In the genomic region with DNA sequence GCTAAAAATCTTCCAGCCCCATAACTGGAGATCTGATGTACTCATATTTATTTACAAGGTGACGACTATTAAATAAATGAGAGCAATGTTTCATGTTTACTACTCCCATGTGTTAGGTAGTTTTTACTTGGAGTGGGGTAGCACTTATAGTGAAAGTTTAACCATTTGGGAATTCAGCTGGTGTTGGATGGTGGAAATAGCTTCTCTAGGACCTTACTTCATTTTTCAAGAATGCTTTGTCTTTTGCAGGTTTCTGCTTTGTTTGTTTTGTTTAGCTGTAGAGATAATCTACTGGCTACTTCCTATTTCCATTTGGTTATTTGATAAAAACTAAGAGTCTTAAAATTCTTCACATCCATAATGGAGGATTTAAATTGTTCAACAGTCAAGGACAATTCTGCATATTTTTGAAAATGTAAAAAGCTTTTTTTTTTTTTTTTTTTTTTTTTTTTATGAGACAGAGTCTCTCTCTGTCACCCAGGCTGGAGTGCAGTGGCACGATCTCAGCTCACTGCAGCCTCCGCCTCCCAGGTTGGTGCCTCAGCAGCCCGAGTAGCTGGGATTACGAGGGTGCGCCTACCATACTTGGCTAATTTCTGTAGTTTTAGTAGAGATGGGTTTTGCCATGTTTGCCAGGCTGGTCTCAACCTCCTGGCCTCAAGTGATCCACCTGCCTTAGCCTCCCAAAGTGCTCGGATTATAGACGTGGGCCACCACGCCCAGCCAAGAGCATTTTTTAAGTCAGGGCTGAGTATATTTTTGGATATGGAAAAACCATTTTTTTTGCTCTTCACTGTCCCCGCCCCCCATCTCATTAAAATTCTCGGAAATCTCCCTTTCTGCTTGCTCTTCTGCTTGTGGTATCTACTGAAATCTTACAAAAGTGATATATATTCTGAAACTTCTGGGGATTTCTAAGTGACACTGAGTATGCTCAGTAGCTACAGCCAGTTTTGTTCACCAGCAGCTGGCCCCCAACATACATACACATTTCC, we compare ENCODE assay signal across 1 cellular context.
TF ChIP-seq lines count a peak whose summit lies in the region.

No MANE protein-coding gene starts in this region.

TF ChIP-seq in HEK293, 187 proteins besides CTCF, POLR2A, EP300 and RAD21 (continued from another document):
- TF ChIP-seq, protein P1, sequence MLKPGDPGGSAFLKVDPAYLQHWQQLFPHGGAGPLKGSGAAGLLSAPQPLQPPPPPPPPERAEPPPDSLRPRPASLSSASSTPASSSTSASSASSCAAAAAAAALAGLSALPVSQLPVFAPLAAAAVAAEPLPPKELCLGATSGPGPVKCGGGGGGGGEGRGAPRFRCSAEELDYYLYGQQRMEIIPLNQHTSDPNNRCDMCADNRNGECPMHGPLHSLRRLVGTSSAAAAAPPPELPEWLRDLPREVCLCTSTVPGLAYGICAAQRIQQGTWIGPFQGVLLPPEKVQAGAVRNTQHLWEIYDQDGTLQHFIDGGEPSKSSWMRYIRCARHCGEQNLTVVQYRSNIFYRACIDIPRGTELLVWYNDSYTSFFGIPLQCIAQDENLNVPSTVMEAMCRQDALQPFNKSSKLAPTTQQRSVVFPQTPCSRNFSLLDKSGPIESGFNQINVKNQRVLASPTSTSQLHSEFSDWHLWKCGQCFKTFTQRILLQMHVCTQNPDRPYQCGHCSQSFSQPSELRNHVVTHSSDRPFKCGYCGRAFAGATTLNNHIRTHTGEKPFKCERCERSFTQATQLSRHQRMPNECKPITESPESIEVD (tag by site-specific recombination; IDR thresholded peaks at IDR 0.05) = peak; percentile 66
- TF ChIP-seq ZNF624 (tag by site-specific recombination; IDR thresholded peaks at IDR 0.05) (no peak), ZNF629 (tag by site-specific recombination; IDR thresholded peaks at IDR 0.05) (no peak), OSR2 (tag by site-specific recombination; IDR thresholded peaks at IDR 0.05) (peak; percentile 51; the same call in 1 of the 2 replicates), ZNF391 (tag by site-specific recombination; IDR thresholded peaks at IDR 0.05; ENCODE audit: borderline replicate concordance, low read depth) (no peak), ZNF341 (tag by site-specific recombination; IDR thresholded peaks at IDR 0.05; ENCODE audit: low read depth) (no peak), YY2 (tag by site-specific recombination; IDR thresholded peaks at IDR 0.05) (no peak), ZBTB17 (tag by site-specific recombination; IDR thresholded peaks at IDR 0.05) (peak; percentile 55), ZNF221 (tag by site-specific recombination; IDR thresholded peaks at IDR 0.05; ENCODE audit: borderline replicate concordance) (no peak), RBAK (tag by site-specific recombination; IDR thresholded peaks at IDR 0.05) (no peak), OVOL3 (tag by site-specific recombination; IDR thresholded peaks at IDR 0.05) (no peak), GLIS1 (tag by site-specific recombination; IDR thresholded peaks at IDR 0.05) (peak; percentile 34), ZNF366 (tag by site-specific recombination; conservative IDR thresholded peaks at IDR 0.05) (0 out of 2 replicates have a peak, but pooled peaks have one; percentile 13), ZBTB8A (tag by site-specific recombination; IDR thresholded peaks at IDR 0.05) (no peak), ZNF510 (tag by site-specific recombination; IDR thresholded peaks at IDR 0.05; ENCODE audit: insufficient replicate concordance) (no peak), ZBTB7A (tag by site-specific recombination; IDR thresholded peaks at IDR 0.05; ENCODE audit: low read depth) (no peak), ZNF544 (tag by site-specific recombination; IDR thresholded peaks at IDR 0.05) (no peak), ZNF747 (tag by site-specific recombination; IDR thresholded peaks at IDR 0.05) (no peak)
- TF ChIP-seq, protein P2, sequence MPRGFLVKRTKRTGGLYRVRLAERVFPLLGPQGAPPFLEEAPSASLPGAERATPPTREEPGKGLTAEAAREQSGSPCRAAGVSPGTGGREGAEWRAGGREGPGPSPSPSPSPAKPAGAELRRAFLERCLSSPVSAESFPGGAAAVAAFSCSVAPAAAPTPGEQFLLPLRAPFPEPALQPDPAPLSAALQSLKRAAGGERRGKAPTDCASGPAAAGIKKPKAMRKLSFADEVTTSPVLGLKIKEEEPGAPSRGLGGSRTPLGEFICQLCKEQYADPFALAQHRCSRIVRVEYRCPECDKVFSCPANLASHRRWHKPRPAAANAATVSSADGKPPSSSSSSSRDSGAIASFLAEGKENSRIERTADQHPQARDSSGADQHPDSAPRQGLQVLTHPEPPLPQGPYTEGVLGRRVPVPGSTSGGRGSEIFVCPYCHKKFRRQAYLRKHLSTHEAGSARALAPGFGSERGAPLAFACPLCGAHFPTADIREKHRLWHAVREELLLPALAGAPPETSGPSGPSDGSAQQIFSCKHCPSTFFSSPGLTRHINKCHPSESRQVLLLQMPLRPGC (tag by site-specific recombination; IDR thresholded peaks at IDR 0.05) = no peak
- TF ChIP-seq, protein P3, sequence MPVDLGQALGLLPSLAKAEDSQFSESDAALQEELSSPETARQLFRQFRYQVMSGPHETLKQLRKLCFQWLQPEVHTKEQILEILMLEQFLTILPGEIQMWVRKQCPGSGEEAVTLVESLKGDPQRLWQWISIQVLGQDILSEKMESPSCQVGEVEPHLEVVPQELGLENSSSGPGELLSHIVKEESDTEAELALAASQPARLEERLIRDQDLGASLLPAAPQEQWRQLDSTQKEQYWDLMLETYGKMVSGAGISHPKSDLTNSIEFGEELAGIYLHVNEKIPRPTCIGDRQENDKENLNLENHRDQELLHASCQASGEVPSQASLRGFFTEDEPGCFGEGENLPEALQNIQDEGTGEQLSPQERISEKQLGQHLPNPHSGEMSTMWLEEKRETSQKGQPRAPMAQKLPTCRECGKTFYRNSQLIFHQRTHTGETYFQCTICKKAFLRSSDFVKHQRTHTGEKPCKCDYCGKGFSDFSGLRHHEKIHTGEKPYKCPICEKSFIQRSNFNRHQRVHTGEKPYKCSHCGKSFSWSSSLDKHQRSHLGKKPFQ (tag by site-specific recombination; IDR thresholded peaks at IDR 0.05) = no peak
- TF ChIP-seq, protein P4, sequence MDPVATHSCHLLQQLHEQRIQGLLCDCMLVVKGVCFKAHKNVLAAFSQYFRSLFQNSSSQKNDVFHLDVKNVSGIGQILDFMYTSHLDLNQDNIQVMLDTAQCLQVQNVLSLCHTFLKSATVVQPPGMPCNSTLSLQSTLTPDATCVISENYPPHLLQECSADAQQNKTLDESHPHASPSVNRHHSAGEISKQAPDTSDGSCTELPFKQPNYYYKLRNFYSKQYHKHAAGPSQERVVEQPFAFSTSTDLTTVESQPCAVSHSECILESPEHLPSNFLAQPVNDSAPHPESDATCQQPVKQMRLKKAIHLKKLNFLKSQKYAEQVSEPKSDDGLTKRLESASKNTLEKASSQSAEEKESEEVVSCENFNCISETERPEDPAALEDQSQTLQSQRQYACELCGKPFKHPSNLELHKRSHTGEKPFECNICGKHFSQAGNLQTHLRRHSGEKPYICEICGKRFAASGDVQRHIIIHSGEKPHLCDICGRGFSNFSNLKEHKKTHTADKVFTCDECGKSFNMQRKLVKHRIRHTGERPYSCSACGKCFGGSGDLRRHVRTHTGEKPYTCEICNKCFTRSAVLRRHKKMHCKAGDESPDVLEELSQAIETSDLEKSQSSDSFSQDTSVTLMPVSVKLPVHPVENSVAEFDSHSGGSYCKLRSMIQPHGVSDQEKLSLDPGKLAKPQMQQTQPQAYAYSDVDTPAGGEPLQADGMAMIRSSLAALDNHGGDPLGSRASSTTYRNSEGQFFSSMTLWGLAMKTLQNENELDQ (tag by site-specific recombination; IDR thresholded peaks at IDR 0.05; ENCODE audit: low read depth) = no peak
- TF ChIP-seq, protein P5, sequence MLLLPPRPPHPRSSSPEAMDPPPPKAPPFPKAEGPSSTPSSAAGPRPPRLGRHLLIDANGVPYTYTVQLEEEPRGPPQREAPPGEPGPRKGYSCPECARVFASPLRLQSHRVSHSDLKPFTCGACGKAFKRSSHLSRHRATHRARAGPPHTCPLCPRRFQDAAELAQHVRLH (tag by site-specific recombination; IDR thresholded peaks at IDR 0.05) = no peak
- TF ChIP-seq, protein P6, sequence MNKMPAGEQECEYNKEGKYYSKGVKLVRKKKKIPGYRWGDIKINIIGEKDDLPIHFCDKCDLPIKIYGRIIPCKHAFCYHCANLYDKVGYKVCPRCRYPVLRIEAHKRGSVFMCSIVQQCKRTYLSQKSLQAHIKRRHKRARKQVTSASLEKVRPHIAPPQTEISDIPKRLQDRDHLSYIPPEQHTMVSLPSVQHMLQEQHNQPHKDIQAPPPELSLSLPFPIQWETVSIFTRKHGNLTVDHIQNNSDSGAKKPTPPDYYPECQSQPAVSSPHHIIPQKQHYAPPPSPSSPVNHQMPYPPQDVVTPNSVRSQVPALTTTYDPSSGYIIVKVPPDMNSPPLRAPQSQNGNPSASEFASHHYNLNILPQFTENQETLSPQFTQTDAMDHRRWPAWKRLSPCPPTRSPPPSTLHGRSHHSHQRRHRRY (tag by site-specific recombination; IDR thresholded peaks at IDR 0.05) = no peak
- TF ChIP-seq, protein P7, sequence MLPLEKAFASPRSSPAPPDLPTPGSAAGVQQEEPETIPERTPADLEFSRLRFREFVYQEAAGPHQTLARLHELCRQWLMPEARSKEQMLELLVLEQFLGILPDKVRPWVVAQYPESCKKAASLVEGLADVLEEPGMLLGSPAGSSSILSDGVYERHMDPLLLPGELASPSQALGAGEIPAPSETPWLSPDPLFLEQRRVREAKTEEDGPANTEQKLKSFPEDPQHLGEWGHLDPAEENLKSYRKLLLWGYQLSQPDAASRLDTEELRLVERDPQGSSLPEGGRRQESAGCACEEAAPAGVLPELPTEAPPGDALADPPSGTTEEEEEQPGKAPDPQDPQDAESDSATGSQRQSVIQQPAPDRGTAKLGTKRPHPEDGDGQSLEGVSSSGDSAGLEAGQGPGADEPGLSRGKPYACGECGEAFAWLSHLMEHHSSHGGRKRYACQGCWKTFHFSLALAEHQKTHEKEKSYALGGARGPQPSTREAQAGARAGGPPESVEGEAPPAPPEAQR (tag by site-specific recombination; IDR thresholded peaks at IDR 0.05) = no peak
